In the genomic region with DNA sequence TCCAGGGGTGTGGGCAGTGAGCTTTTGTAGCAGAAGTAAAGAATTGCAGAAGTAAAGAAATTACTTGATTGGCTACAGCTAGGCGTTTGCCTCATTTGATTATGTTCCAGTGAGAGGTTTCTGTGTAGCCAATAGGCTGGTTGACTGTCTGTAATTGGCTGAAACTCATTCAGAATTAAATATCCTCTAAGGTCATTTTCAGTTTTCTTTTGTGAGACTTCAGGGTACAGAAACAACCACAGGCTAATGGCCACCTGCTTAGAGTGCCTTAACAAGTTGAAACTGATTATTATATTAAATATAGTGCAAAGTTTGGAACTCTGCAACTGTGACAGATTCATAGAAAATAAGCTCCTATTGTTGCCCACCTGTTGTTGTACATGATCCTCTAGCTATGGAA, we compare ENCODE assay signal across 29 cellular contexts.
"Had no signal": no experiment of that assay in that cellular context is flagged by ENCODE, and none has a peak within 500 bp of the region (broad histone marks: within the 10 kb centered on the region; RNA-seq: fewer than 3 reads in every experiment).

No MANE protein-coding gene starts in this region.

- ATAC-seq: left colon; left lung; lower lobe of right lung; naive thymus-derived CD4-positive, alpha-beta T cell; natural killer cell treated with Interleukin-12 subunit alpha and Interleukin-12 subunit beta and Interleukin-15 and Interleukin-18, amount 100 ng/mL, for 72 hours; sciatic nerve; upper lobe of right lung had no signal

- H3K9me3 Mint-ChIP-seq: immature natural killer cell; mesothelial cell of epicardium; naive thymus-derived CD4-positive, alpha-beta T cell; natural killer cell treated with Interleukin-12 subunit alpha and Interleukin-12 subunit beta and Interleukin-15 and Interleukin-18, amount 100 ng/mL, for 72 hours; stimulated activated naive CD8-positive, alpha-beta T cell treated with anti-CD3 and anti-CD28 coated beads, Interleukin-15, Interleukin-2, amounts not matched to agents 100 ng/mL and 50 ng/mL, for 24 hours had no signal

- FAIRE-seq: islet of Langerhans, kidney, urothelium cell line had no signal

- H3K27me3 ChIP-seq: left lung, ovary, right atrium auricular region, suprapubic skin, tibial artery, upper lobe of right lung had no signal

- H3K27ac ChIP-seq: left lung, lower lobe of right lung, ovary, right atrium auricular region, skin epidermis, suprapubic skin, thoracic aorta, tibial artery, upper lobe of right lung had no signal

- H3K27me3 Mint-ChIP-seq: naive thymus-derived CD4-positive, alpha-beta T cell; natural killer cell treated with Interleukin-12 subunit alpha and Interleukin-12 subunit beta and Interleukin-15 and Interleukin-18, amount 100 ng/mL, for 72 hours; progenitor cell of endocrine pancreas; stimulated activated naive CD8-positive, alpha-beta T cell treated with anti-CD3 and anti-CD28 coated beads, Interleukin-15, Interleukin-2, amounts not matched to agents 100 ng/mL and 50 ng/mL, for 24 hours had no signal

- H3K9me3 ChIP-seq: left lung, lower lobe of right lung, ovary, right atrium auricular region, suprapubic skin, thoracic aorta, tibial artery, upper lobe of right lung had no signal

- H3K4me3 ChIP-seq: left lung, lower lobe of right lung, ovary, right atrium auricular region, skin epidermis, suprapubic skin, thoracic aorta, tibial artery, upper lobe of right lung had no signal

- H3K4me3 Mint-ChIP-seq: immature natural killer cell; mesothelial cell of epicardium; naive thymus-derived CD4-positive, alpha-beta T cell; natural killer cell treated with Interleukin-12 subunit alpha and Interleukin-12 subunit beta and Interleukin-15 and Interleukin-18, amount 100 ng/mL, for 72 hours; stimulated activated naive CD8-positive, alpha-beta T cell treated with anti-CD3 and anti-CD28 coated beads, Interleukin-15, Interleukin-2, amounts not matched to agents 100 ng/mL and 50 ng/mL, for 24 hours had no signal

- H3K4me1 ChIP-seq: left lung, lower lobe of right lung, right atrium auricular region, suprapubic skin, tibial artery, upper lobe of right lung had no signal

- H3K36me3 ChIP-seq: ovary had no signal

- DNase-seq: hypothalamus; immature natural killer cell; kidney; left colon; left lung; lower lobe of right lung; mammary epithelial cell; mesendoderm; naive thymus-derived CD4-positive, alpha-beta T cell; ovary; stimulated activated CD4-positive, alpha-beta T cell treated with anti-CD3 and anti-CD28 coated beads, Interleukin-12 subunit alpha, Interleukin-12 subunit beta, amount 100 ng/mL, for 4 hours; stimulated activated CD4-positive, alpha-beta T cell treated with anti-CD3 and anti-CD28 coated beads, Interleukin-15, amount 100 ng/mL, for 24 hours; stimulated activated CD4-positive, alpha-beta T cell treated with anti-CD3 and anti-CD28 coated beads, Interleukin-2, amount 100 ng/mL, for 24 hours; stimulated activated CD4-positive, alpha-beta T cell treated with anti-CD3 and anti-CD28 coated beads, Interleukin-4, amount 100 ng/mL, for 1 hour; stimulated activated naive CD4-positive, alpha-beta T cell; tibial artery; trophoblast cell; upper lobe of right lung had no signal

- H3K4me1 Mint-ChIP-seq: immature natural killer cell, mesothelial cell of epicardium had no signal

- H3K27ac Mint-ChIP-seq: immature natural killer cell; mesothelial cell of epicardium; naive thymus-derived CD4-positive, alpha-beta T cell; natural killer cell treated with Interleukin-12 subunit alpha and Interleukin-12 subunit beta and Interleukin-15 and Interleukin-18, amount 100 ng/mL, for 72 hours; progenitor cell of endocrine pancreas; stimulated activated naive CD8-positive, alpha-beta T cell treated with anti-CD3 and anti-CD28 coated beads, Interleukin-15, Interleukin-2, amounts not matched to agents 100 ng/mL and 50 ng/mL, for 24 hours had no signal
